ENCODE assay signal across 16 cellular contexts in the genomic region with DNA sequence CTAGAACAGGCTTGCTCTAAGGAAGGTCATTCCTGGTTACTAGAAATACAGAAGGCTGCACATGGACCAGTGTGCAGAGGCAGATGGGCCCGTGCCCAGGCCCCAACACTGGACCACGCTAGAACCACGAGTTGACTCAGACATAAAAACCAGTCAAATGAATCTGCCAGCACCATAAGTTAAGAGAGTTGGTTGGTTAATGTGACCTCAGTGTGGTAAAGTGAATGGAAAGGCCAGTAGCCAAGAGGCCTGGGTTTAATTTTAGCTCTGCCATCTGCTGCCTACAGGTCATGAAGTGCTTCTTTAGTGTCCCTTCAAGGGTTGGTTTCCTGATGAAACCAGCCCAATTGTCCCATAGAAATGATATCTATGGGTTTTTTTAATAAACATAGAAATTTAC.
"Had no signal": no experiment of that assay in that cellular context is flagged by ENCODE, and none has a peak within 500 bp of the region (broad histone marks: within the 10 kb centered on the region; RNA-seq: fewer than 3 reads in every experiment).

No MANE protein-coding gene starts in this region.

- ATAC-seq: activated CD8-positive, alpha-beta memory T cell treated with anti-CD3 and anti-CD28 coated beads, Interleukin-2, amount 10 ng/mL, durations not matched to agents 7 days and 5 days; activated T-cell treated with anti-CD3 and anti-CD28 coated beads, Interleukin-2, amount 50 U/mL, for 4 hours; lower lobe of right lung; sciatic nerve; stimulated activated naive B cell treated with anti-CD40 and anti-IgM and Interleukin-4, amounts not matched to agents 10 μg/mL and 1 μg/mL and 100 μg/mL, for 72 hours had no signal

- DNase-seq: activated CD4-positive, alpha-beta T cell treated with anti-CD3 and anti-CD28 coated beads, Interleukin-2, amount 50 U/mL, for 48 hours; activated CD4-positive, CD25-positive, alpha-beta regulatory T cell treated with anti-CD3 and anti-CD28 coated beads, Interleukin-2, amount 50 U/mL, for 72 hours; activated CD8-positive, alpha-beta memory T cell treated with anti-CD3 and anti-CD28 coated beads, Interleukin-2, amount 10 ng/mL, durations not matched to agents 7 days and 5 days; activated gamma-delta T cell; activated naive CD8-positive, alpha-beta T cell treated with anti-CD3 and anti-CD28 coated beads for 36 hours; activated T-cell treated with anti-CD3 and anti-CD28 coated beads, Interleukin-2, amount 50 U/mL, for 4 hours; dorsolateral prefrontal cortex; kidney; lower lobe of right lung; naive B cell; stimulated activated CD4-positive, alpha-beta T cell treated with anti-CD3 and anti-CD28 coated beads, Interleukin-2, amount 100 ng/mL, for 24 hours; stimulated activated naive B cell treated with anti-CD40 and anti-IgM and Interleukin-4, amounts not matched to agents 10 μg/mL and 1 μg/mL and 100 μg/mL, for 72 hours; T-helper 2 cell had no signal

- H3K4me3 ChIP-seq: dorsolateral prefrontal cortex, hepatocyte, lower lobe of right lung, tibial nerve had no signal
